ENCODE assay signal across 8 cellular contexts in genomic region chr7:12211054-12212050, GRCh38. TPM values are rescaled to one million over a fixed set of nuclear protein-coding genes. Genes with fewer than 3 reads are reported as not detected.
DNase-seq lines count a peak whose midpoint lies in the region; ATAC-seq and TF ChIP-seq lines count a peak whose summit lies in the region.

Gene TMEM106B, plus strand, starts transcription at chr7:12211294. Its CDS starts 3,517 bp downstream, at chr7:12214811.

- H3K27ac ChIP-seq in PC-3 (ENCODE audit: low read length) (peak within 1 kb of the TSS; percentile 70), muscle layer of colon (ENCODE audit: low read depth, low read length) (peak within 1 kb of the TSS; percentile 97)

- TF ChIP-seq CTCF in PC-3 (conservative IDR thresholded peaks at IDR 0.05; ENCODE audit: low read depth, low read length) = peak; percentile 39; the same call in 1 of the 2 replicates

- H3K27me3 ChIP-seq in PC-3 (ENCODE audit: low read length) (no peaks in the 10 kb centered on the region), muscle layer of colon (ENCODE audit: control insufficient read depth in 1 of 2, insufficient read depth in 2 of 2, low read length in 2 of 2) (no peaks in the 10 kb centered on the region)

- ATAC-seq in GM21619 (IDR thresholded peaks at IDR 0.05; ENCODE audit: unreplicated experiment) (peak; percentile 96), PC-3 (peak; percentile 87), esophagus mucosa (peak; percentile 100)

- H3K79me2 ChIP-seq in PC-3 (ENCODE audit: low read length) = peaks cover 37% of the 10 kb centered on the region

- H4K20me1 ChIP-seq in PC-3 (ENCODE audit: low read length) = no peaks in the 10 kb centered on the region

- H2AFZ ChIP-seq in PC-3 (ENCODE audit: low read length) = peak within 1 kb of the TSS; percentile 95

- CTCF ChIA-PET in PC-3 (lab: Charles Lee) = interaction anchor here (0.7 to 1.6 kb wide), 2 partner anchors 33 to 111 kb away, joined by 4 to 7 read pairs; no protein-coding TSS in a partner anchor

- intact Hi-C loops in PC-3 (cut with micrococcal nuclease) = loop anchor here (1.0 to 5.0 kb wide), 4 partner anchors 49 to 374 kb away; no protein-coding TSS in a partner anchor

- H3K4me3 ChIP-seq in Jurkat, Clone E6-1 (ENCODE audit: low read length) = peak within 1 kb of the TSS; percentile 72
- H3K4me3 ChIP-seq in PC-3 (ENCODE audit: low read length) = peak within 1 kb of the TSS; percentile 80
- H3K4me3 ChIP-seq in muscle layer of colon (ENCODE audit: low read depth in 1 of 2, low read length in 2 of 2) = peak within 1 kb of the TSS; percentile 86 to 88

- no peaks in the 10 kb centered on the region for H3F3A ChIP-seq in PC-3 (ENCODE audit: low read length, unreplicated experiment)

- H3K4me1 ChIP-seq in PC-3 (ENCODE audit: insufficient read depth, low read length) (peaks cover 36% of the 10 kb centered on the region), muscle layer of colon (ENCODE audit: insufficient read depth, low read length) (peaks cover 10% of the 10 kb centered on the region)

- BruUV-seq in PC-3 (replicated peaks; lab: Mats Ljungman, UMichigan) = no TSS peak

- no peaks in the 10 kb centered on the region for H3K9me2 ChIP-seq in PC-3 (replicated peaks; ENCODE audit: low read length)

- POLR2A ChIA-PET in PC-3 (lab: Charles Lee; ENCODE audit: unreplicated experiment) = interaction anchor here (0.5 to 0.8 kb wide), 9 partner anchors 34 to 568 kb away, joined by 3 to 10 read pairs (median 4); no protein-coding TSS in a partner anchor

- DNase-seq in DMS53 (lab: John Stamatoyannopoulos, UW) = peak; percentile 99
- peak; percentile 92 for DNase-seq in Jurkat, Clone E6-1 (ENCODE audit: low read depth, low spot score)
- DNase-seq in PC-3 = peak; percentile 97
- peak; percentile 95 to 96 for DNase-seq in activated T-cell treated with anti-CD3 and anti-CD28 coated beads, Interleukin-2, amount 50 U/mL, for 48 hours
- DNase-seq in stimulated activated CD8-positive, alpha-beta memory T cell treated with anti-CD3 and anti-CD28 coated beads, Interleukin-7, amount 100 ng/mL, for 24 hours (ENCODE audit: low read depth) = peak; percentile 93

- H3K36me3 ChIP-seq in PC-3 (ENCODE audit: low read depth, low read length) (peaks cover 9% of the 10 kb centered on the region), muscle layer of colon (ENCODE audit: insufficient read depth, low read length) (peaks cover 10% of the 10 kb centered on the region)

- peak within 1 kb of the TSS; percentile 93 for H3K4me2 ChIP-seq in PC-3 (ENCODE audit: low read length)

- H3K9ac ChIP-seq in PC-3 (ENCODE audit: low read length) (peak within 1 kb of the TSS; percentile 91), muscle layer of colon (ENCODE audit: low read length) (peak within 1 kb of the TSS; percentile 81)

- H3K9me3 ChIP-seq in PC-3 (ENCODE audit: low read length) = no peaks in the 10 kb centered on the region
- no peaks in the 10 kb centered on the region for H3K9me3 ChIP-seq in muscle layer of colon (ENCODE audit: low read length)

RNA-seq across cellular contexts. Expression of gene TMEM106B, which starts in this region (rescaled TPM):
- 23.8 TPM for polyA plus RNA-seq in Jurkat, Clone E6-1 (2012; ENCODE audit: insufficient read depth, insufficient read length)
- total RNA-seq in PC-3 (2014; rRNA removed) (32.5 and 41.6 TPM in 2 replicates), esophagus mucosa (19.9 TPM)

Comparison
In these comparisons a context has a peak if more than half of its experiments do, and no peak if none do; other contexts are left out.
1. Peak in every context shown above with its lines: DNase-seq, ATAC-seq, H3K4me3 ChIP-seq and H3K27ac ChIP-seq.